In the genomic region with DNA sequence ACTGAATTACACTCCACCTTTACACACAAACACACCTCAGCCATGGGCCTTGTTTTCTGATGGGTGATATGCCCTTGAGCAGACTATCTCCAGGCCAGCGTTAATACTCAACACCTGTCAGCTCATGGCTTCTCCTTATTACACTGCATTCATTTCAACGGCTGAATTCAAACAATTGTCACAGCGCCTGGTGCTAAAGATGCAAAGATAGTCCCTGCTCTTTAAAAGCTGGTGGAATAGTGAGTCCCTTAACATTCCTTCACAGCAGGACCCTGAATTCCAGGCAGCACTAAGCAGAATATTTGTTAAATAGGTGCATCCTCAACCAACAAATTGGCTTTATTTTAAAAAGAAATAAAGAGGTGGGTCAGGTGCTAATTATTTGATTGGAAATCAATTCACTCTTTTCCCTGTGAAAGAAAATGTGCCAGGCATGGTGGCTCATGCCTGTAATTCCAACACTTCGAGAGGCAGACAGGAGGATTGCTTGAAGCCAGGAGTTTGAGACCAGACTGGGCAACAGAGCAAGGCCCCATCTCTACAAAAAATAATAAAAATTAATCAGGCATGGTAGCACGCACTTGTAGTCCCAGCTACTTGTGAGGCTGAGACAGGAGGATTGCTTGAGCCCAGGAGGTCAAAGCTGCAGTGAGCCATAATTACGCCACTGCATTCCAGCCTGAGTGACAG, we compare ENCODE assay signal across 24 cellular contexts.
A peak's percentile ranks its signal among the peaks of the same experiment; 100 is the strongest.
DNase-seq lines count a peak whose midpoint lies in the region; ATAC-seq and TF ChIP-seq lines count a peak whose summit lies in the region.
"Had no signal": no experiment of that assay in that cellular context is flagged by ENCODE, and none has a peak within 500 bp of the region (broad histone marks: within the 10 kb centered on the region; RNA-seq: fewer than 3 reads in every experiment).

No MANE protein-coding gene starts in this region.

- 39 to 49% methylated on average over 5 to 6 of the region's 6 CpGs for WGBS in endodermal cell (ENCODE audit: insufficient coverage in 1 of 2, insufficient read length in 1 of 2), 2 experiments

- no peak overlapping the region for H3K4me3 Mint-ChIP-seq in endodermal cell
- H3K4me3 Mint-ChIP-seq in CD4-positive, alpha-beta memory T cell = no peak overlapping the region

- H3K36me3 Mint-ChIP-seq in endodermal cell (ENCODE audit: low read depth) = peaks cover 10% of the 10 kb centered on the region
- H3K36me3 Mint-ChIP-seq in CD4-positive, alpha-beta memory T cell = no peaks in the 10 kb centered on the region

- no peaks in the 10 kb centered on the region for H3K27me3 ChIP-seq in endodermal cell (ENCODE audit: control insufficient read depth, insufficient read depth, low read length, poor library complexity, severe bottlenecking)
- H3K27me3 ChIP-seq in CD4-positive, alpha-beta memory T cell (ENCODE audit: insufficient read depth, low read length) = no peaks in the 10 kb centered on the region
- H3K27me3 ChIP-seq: MG63 had no signal

- H3K4me3 ChIP-seq in endodermal cell (ENCODE audit: low read length) = no peak overlapping the region
- H3K4me3 ChIP-seq in CD4-positive, alpha-beta memory T cell (ENCODE audit: low read length in 2 of 2) = no peak overlapping the region
- H3K4me3 ChIP-seq: MG63 had no signal

- intact Hi-C loops in CD4-positive, alpha-beta memory T cell (cut with micrococcal nuclease) = no loop called here

- POLR2A ChIA-PET in CD4-positive, alpha-beta memory T cell (lab: Charles Lee; ENCODE audit: partially characterized antibody) = no interaction called here

- DNase-seq in NCI-H146 (lab: John Stamatoyannopoulos, UW) (peak; percentile 18), NCI-H146 treated with DMSO at 0.1 percent for 48 hours (lab: John Stamatoyannopoulos, UW; ENCODE audit: unreplicated experiment) (no peak), endodermal cell (peak; percentile 83), iPS-NIHi7 (ENCODE audit: extremely low spot score) (peak; percentile 56), NCI-H1930 (lab: John Stamatoyannopoulos, UW) (no peak), hypothalamus (lab: John Stamatoyannopoulos, UW) (no peak)
- no peak for DNase-seq in CD4-positive, alpha-beta memory T cell
- DNase-seq: AML-193; DND-41; IMR-90; Karpas-422; MG63; NCI-H1048; NCI-H1436; NCI-H2081; NCI-H2171 treated with DMSO at 0.1 percent for 48 hours; NCI-H748 treated with DMSO at 0.1 percent for 48 hours; NK-92 treated with Interleukin-12 subunit alpha and Interleukin-12 subunit beta, amount 100 ng/mL, for 24 hours; OCI-M1; Right ventricle myocardium superior; SW 1271 had no signal

- H3K27ac Mint-ChIP-seq in endodermal cell = peak overlapping the region; percentile 90
- H3K27ac Mint-ChIP-seq in CD4-positive, alpha-beta memory T cell = no peak overlapping the region

- H3K36me3 ChIP-seq in endodermal cell (ENCODE audit: control insufficient read depth, insufficient read depth, low read length) = no peaks in the 10 kb centered on the region
- no peaks in the 10 kb centered on the region for H3K36me3 ChIP-seq in CD4-positive, alpha-beta memory T cell (ENCODE audit: insufficient read depth, low read length)
- H3K36me3 ChIP-seq: MG63 had no signal

- no peak for TF ChIP-seq CTCF in endodermal cell (conservative IDR thresholded peaks at IDR 0.05)

- CTCF ChIA-PET in CD4-positive, alpha-beta memory T cell (lab: Charles Lee; ENCODE audit: partially characterized antibody) = no interaction called here

- no peak for ATAC-seq in GM21515 (IDR thresholded peaks at IDR 0.05; ENCODE audit: unreplicated experiment)

- H3K27me3 Mint-ChIP-seq in endodermal cell (ENCODE audit: insufficient read depth) = peaks cover 1% of the 10 kb centered on the region
- peaks cover 0 to 4% of the 10 kb centered on the region in 2 donors for H3K27me3 Mint-ChIP-seq in CD4-positive, alpha-beta memory T cell

- H3K9me3 Mint-ChIP-seq in endodermal cell = peaks cover 17% of the 10 kb centered on the region
- H3K9me3 Mint-ChIP-seq in CD4-positive, alpha-beta memory T cell = no peaks in the 10 kb centered on the region

- peaks cover 23% of the 10 kb centered on the region for H3K9me3 ChIP-seq in endodermal cell (ENCODE audit: control insufficient read depth, low read length)
- H3K9me3 ChIP-seq in CD4-positive, alpha-beta memory T cell (ENCODE audit: control insufficient read depth in 1 of 2, low read length in 2 of 2) = no peaks in the 10 kb centered on the region

- H3K9ac ChIP-seq in endodermal cell (ENCODE audit: extremely low read depth, low read length, poor library complexity, severe bottlenecking) = peak overlapping the region; percentile 1

- H3K27ac ChIP-seq in endodermal cell (ENCODE audit: low read depth, low read length) = no peak overlapping the region
- no peak overlapping the region for H3K27ac ChIP-seq in CD4-positive, alpha-beta memory T cell (ENCODE audit: low read depth, low read length)
- H3K27ac ChIP-seq: 22Rv1, C4-2B had no signal

- peaks cover 7% of the 10 kb centered on the region for H3K4me1 ChIP-seq in endodermal cell (ENCODE audit: control insufficient read depth, insufficient read depth, low read length)
- no peaks in the 10 kb centered on the region for H3K4me1 ChIP-seq in CD4-positive, alpha-beta memory T cell (ENCODE audit: insufficient read depth, low read length)

- H3K4me1 Mint-ChIP-seq in endodermal cell = peaks cover 27% of the 10 kb centered on the region
- H3K4me1 Mint-ChIP-seq in CD4-positive, alpha-beta memory T cell = no peaks in the 10 kb centered on the region

Comparison
In these comparisons a context has a peak if more than half of its experiments do, and no peak if none do; other contexts are left out.
1. DNase-seq: peak in NCI-H146 (single experiment), endodermal cell (single experiment) and iPS-NIHi7 (single experiment); none in NCI-H146 treated with DMSO at 0.1 percent for 48 hours (single experiment), NCI-H1930 (0 of 2), CD4-positive, alpha-beta memory T cell (0 of 5) and hypothalamus (0 of 51).